Comparison of ENCODE assay signal across 19 cellular contexts in genomic region chr2:63734510-63734909, GRCh38.
A peak's percentile ranks its signal among the peaks of the same experiment; 100 is the strongest.
DNase-seq lines count a peak whose midpoint lies in the region; ATAC-seq and TF ChIP-seq lines count a peak whose summit lies in the region.
"Had no signal": no experiment of that assay in that cellular context is flagged by ENCODE, and none has a peak within 500 bp of the region (broad histone marks: within the 10 kb centered on the region; RNA-seq: fewer than 3 reads in every experiment).

No MANE protein-coding gene starts in this region.

- no peaks in the 10 kb centered on the region for H3K4me1 ChIP-seq in Panc1 (ENCODE audit: control insufficient read depth, insufficient read depth, low read length)
- H3K4me1 ChIP-seq: colonic mucosa had no signal

- TF ChIP-seq CTCF in Panc1 (IDR thresholded peaks at IDR 0.05) (no peak), fibroblast of pulmonary artery (IDR thresholded peaks at IDR 0.05; ENCODE audit: low read length, missing control alignments) (no peak), GM13977 (IDR thresholded peaks at IDR 0.05; ENCODE audit: extremely low read depth, insufficient read depth, missing control alignments) (no peak)

- peaks cover 3% of the 10 kb centered on the region in 2 donors for H3K9me3 Mint-ChIP-seq in activated T-cell treated with anti-CD3 and anti-CD28 coated beads, Interleukin-2, amount 50 U/mL, for 72 hours
- H3K9me3 Mint-ChIP-seq: nephron; T-helper 1 cell treated with Interleukin-12 subunit alpha and Interleukin-12 subunit beta and Interleukin-4 antibody, amounts not matched to agents 30 μg/mL and 1 μg/mL, for 36 hours had no signal

- CTCF ChIA-PET in Panc1 (lab: Charles Lee), result no interaction called here

- H3K4me1 Mint-ChIP-seq in activated T-cell treated with anti-CD3 and anti-CD28 coated beads, Interleukin-2, amount 50 U/mL, for 72 hours (ENCODE audit: low read depth), result peaks cover 9% of the 10 kb centered on the region
- H3K4me1 Mint-ChIP-seq: immature natural killer cell had no signal

- no peak for ATAC-seq in activated T-cell treated with anti-CD3 and anti-CD28 coated beads, Interleukin-2, amount 50 U/mL, for 72 hours (replicated peaks in 1 of 2)
- ATAC-seq in Panc1 (no peak), GM19397 (IDR thresholded peaks at IDR 0.05; ENCODE audit: unreplicated experiment) (no peak)

- in situ Hi-C loops in Panc1 (cut with HindIII; ENCODE audit: low pct_unique_long_range_greater_than_20kb, low sequenced_read_pairs), result no loop called here
- in situ Hi-C loops in GM13977 (cut with MboI; ENCODE audit: low pct_unique_long_range_greater_than_20kb, low sequenced_read_pairs, unreplicated experiment), result no loop called here

- no TSS peak for BruUV-seq in Panc1 (replicated peaks; lab: Mats Ljungman, UMichigan)

- H3K36me3 Mint-ChIP-seq in activated T-cell treated with anti-CD3 and anti-CD28 coated beads, Interleukin-2, amount 50 U/mL, for 72 hours (ENCODE audit: insufficient read depth in 2 of 2), result no peaks in the 10 kb centered on the region
- H3K36me3 Mint-ChIP-seq: immature natural killer cell had no signal

- H3K4me3 ChIP-seq in Panc1 (ENCODE audit: low read depth in 2 of 2, low read length in 2 of 2), result no peak overlapping the region
- no peak overlapping the region for H3K4me3 ChIP-seq in fibroblast of pulmonary artery (replicated peaks; ENCODE audit: low read depth, low read length)
- H3K4me3 ChIP-seq: colonic mucosa, stomach had no signal

- H3K27me3 Mint-ChIP-seq in activated T-cell treated with anti-CD3 and anti-CD28 coated beads, Interleukin-2, amount 50 U/mL, for 72 hours (ENCODE audit: low read depth), result no peaks in the 10 kb centered on the region

- peak overlapping the region; percentile 21 for H3K27ac Mint-ChIP-seq in activated T-cell treated with anti-CD3 and anti-CD28 coated beads, Interleukin-2, amount 50 U/mL, for 72 hours
- H3K27ac Mint-ChIP-seq: immature natural killer cell; T-helper 1 cell treated with Interleukin-12 subunit alpha and Interleukin-12 subunit beta and Interleukin-4 antibody, amounts not matched to agents 30 μg/mL and 1 μg/mL, for 36 hours had no signal

- no peaks in the 10 kb centered on the region for H3K9me3 ChIP-seq in Panc1 (ENCODE audit: control insufficient read depth, insufficient read depth, low read depth, low read length)
- H3K9me3 ChIP-seq: colonic mucosa, stomach had no signal

- POLR2A ChIA-PET in Panc1 (lab: Charles Lee), result no interaction called here

- intact Hi-C loops in Panc1 (cut with micrococcal nuclease; ENCODE audit: unreplicated experiment) (no loop called here), head of caudate nucleus (cut with DNase I) (no loop called here)

- no peak overlapping the region for H3K4me3 Mint-ChIP-seq in activated T-cell treated with anti-CD3 and anti-CD28 coated beads, Interleukin-2, amount 50 U/mL, for 72 hours
- H3K4me3 Mint-ChIP-seq: immature natural killer cell; nephron; T-helper 1 cell treated with Interleukin-12 subunit alpha and Interleukin-12 subunit beta and Interleukin-4 antibody, amounts not matched to agents 30 μg/mL and 1 μg/mL, for 36 hours had no signal

- H3K27ac ChIP-seq in Panc1 (ENCODE audit: low read length), result peak overlapping the region; percentile 12; the same call in 1 of the 2 replicates
- H3K27ac ChIP-seq: colonic mucosa had no signal

- DNase-seq in activated T-cell treated with anti-CD3 and anti-CD28 coated beads, Interleukin-2, amount 50 U/mL, for 72 hours, result no peak
- no peak for DNase-seq in activated T-cell treated with anti-CD3 and anti-CD28 coated beads, Interleukin-2, amount 50 U/mL, for 1 hour
- DNase-seq in Panc1 (ENCODE audit: low read depth, low spot score) (peak; percentile 22), fibroblast of pulmonary artery (ENCODE audit: low read depth) (peak; percentile 28), head of caudate nucleus (no peak), NCI-H1436 treated with DMSO at 0.1 percent for 48 hours (lab: John Stamatoyannopoulos, UW) (no peak), GM13977 (ENCODE audit: low spot score) (no peak)
- DNase-seq: activated effector memory CD4-positive, alpha-beta T cell treated with Interleukin-2 at 50 U/mL for 16 hours; colonic mucosa; COR-L47; H7; immature natural killer cell; mesendoderm; NCI-H187; NCI-H526 treated with DMSO at 0.1 percent for 48 hours; stomach had no signal

- no peaks in the 10 kb centered on the region for H3K27me3 ChIP-seq in Panc1 (ENCODE audit: control insufficient read depth, insufficient read depth, low read length)
- H3K27me3 ChIP-seq: colonic mucosa, stomach had no signal

- no peaks in the 10 kb centered on the region for H3K36me3 ChIP-seq in Panc1 (ENCODE audit: control insufficient read depth, insufficient read depth, low read length)
- H3K36me3 ChIP-seq: colonic mucosa, stomach had no signal

Comparison
In these comparisons a context has a peak if more than half of its experiments do, and no peak if none do; other contexts are left out.
1. DNase-seq: peak in Panc1 (single experiment) and fibroblast of pulmonary artery (single experiment); none in activated T-cell treated with anti-CD3 and anti-CD28 coated beads, Interleukin-2, amount 50 U/mL, for 72 hours (0 of 2), activated T-cell treated with anti-CD3 and anti-CD28 coated beads, Interleukin-2, amount 50 U/mL, for 1 hour (single experiment), head of caudate nucleus (0 of 42), NCI-H1436 treated with DMSO at 0.1 percent for 48 hours (single experiment) and GM13977 (single experiment).